ENCODE assay signal across 5 cellular contexts in the genomic region with DNA sequence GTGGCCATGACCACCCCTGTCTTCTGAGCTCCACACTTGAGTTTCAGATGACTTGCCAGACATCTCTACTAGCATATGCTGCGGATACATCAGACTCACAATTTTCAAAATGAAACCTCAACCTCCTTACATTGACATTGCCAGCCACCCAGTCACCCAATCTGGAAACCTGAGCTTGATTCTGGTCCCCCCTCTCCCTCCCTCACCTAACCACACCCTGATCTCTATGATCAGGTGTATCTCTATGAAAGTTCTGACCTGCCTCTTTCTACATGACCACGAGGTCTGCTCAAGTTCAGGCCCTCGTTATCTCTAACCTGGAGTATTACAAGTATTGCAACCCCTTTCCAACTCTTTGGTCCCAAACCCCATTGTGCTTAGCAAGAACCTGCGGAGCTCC.
"Had no signal": no experiment of that assay in that cellular context is flagged by ENCODE, and none has a peak within 500 bp of the region (broad histone marks: within the 10 kb centered on the region; RNA-seq: fewer than 3 reads in every experiment).

No MANE protein-coding gene starts in this region.

- H2AFZ ChIP-seq: GM23338 had no signal

- H3K9me3 Mint-ChIP-seq: GM23338, H9 had no signal

- H3K4me2 ChIP-seq: GM23338 had no signal

- H3K4me3 ChIP-seq: GM23338, K562 had no signal

- DNase-seq: H9, HCEC 1CT, IMR-90 had no signal

- ATAC-seq: GM23338, K562 had no signal

- H3K27ac Mint-ChIP-seq: GM23338, H9 had no signal

- H3K4me3 Mint-ChIP-seq: GM23338, H9 had no signal
